1 cellular context compared by ENCODE assay signal in genomic region chr2:100065029-100065428, GRCh38.
A peak's percentile ranks its signal among the peaks of the same experiment; 100 is the strongest.
TF ChIP-seq lines count a peak whose summit lies in the region.

No MANE protein-coding gene starts in this region.

TF ChIP-seq in HEK293, 187 proteins besides CTCF, POLR2A, EP300 and RAD21 (continued from another document and continues in another):
- TF ChIP-seq ZNF280D (tag by site-specific recombination; IDR thresholded peaks at IDR 0.05) (no peak), ZXDB (tag by site-specific recombination; IDR thresholded peaks at IDR 0.05) (peak; percentile 65), ZNF302 (tag by site-specific recombination; IDR thresholded peaks at IDR 0.05; ENCODE audit: low read depth) (no peak), GLI2 (tag by site-specific recombination; IDR thresholded peaks at IDR 0.05; ENCODE audit: borderline replicate concordance, low read depth) (peak; percentile 73; the same call in 1 of the 2 replicates), ZNF580 (tag by site-specific recombination; IDR thresholded peaks at IDR 0.05) (peak; percentile 83), BCL11A (tag by site-specific recombination; IDR thresholded peaks at IDR 0.05; ENCODE audit: low read depth) (peak; percentile 62; the same call in 1 of the 2 replicates), ZNF391 (tag by site-specific recombination; IDR thresholded peaks at IDR 0.05; ENCODE audit: borderline replicate concordance, low read depth) (no peak), ZNF501 (tag by site-specific recombination; IDR thresholded peaks at IDR 0.05) (no peak), IKZF3 (tag by site-specific recombination; IDR thresholded peaks at IDR 0.05) (peak; percentile 78; the same call in 1 of the 2 replicates), EGR2 (tag by site-specific recombination; IDR thresholded peaks at IDR 0.05; ENCODE audit: low read depth) (no peak), ZNF18 (tag by site-specific recombination; IDR thresholded peaks at IDR 0.05) (peak; percentile 73; the same call in 1 of the 2 replicates), WT1 (tag by site-specific recombination; IDR thresholded peaks at IDR 0.05) (no peak), SCRT1 (tag by site-specific recombination; IDR thresholded peaks at IDR 0.05; ENCODE audit: borderline replicate concordance) (peak; percentile 55; the same call in 1 of the 2 replicates), ZBTB17 (tag by site-specific recombination; IDR thresholded peaks at IDR 0.05) (peak; percentile 25; the same call in 1 of the 2 replicates), BCL11B (tag by site-specific recombination; IDR thresholded peaks at IDR 0.05; ENCODE audit: low read depth) (peak; percentile 89), FEZF1 (tag by site-specific recombination; IDR thresholded peaks at IDR 0.05) (peak; percentile 95), BCL6B (tag by site-specific recombination; IDR thresholded peaks at IDR 0.05) (0 out of 2 replicates have a peak, but pooled peaks have one; percentile 64), ZNF362 (tag by site-specific recombination; IDR thresholded peaks at IDR 0.05) (no peak), ZNF423 (tag by site-specific recombination; IDR thresholded peaks at IDR 0.05) (0 out of 2 replicates have a peak, but pooled peaks have one; percentile 39), ZBTB6 (tag by site-specific recombination; IDR thresholded peaks at IDR 0.05) (no peak), ZBTB11 (tag by site-specific recombination; conservative IDR thresholded peaks at IDR 0.05; ENCODE audit: low read depth) (no peak), GLIS1 (tag by site-specific recombination; IDR thresholded peaks at IDR 0.05) (no peak), ZNF530 (tag by site-specific recombination; IDR thresholded peaks at IDR 0.05; ENCODE audit: low read depth) (no peak), ZSCAN18 (tag by site-specific recombination; IDR thresholded peaks at IDR 0.05) (no peak), ZNF266 (tag by site-specific recombination; IDR thresholded peaks at IDR 0.05; ENCODE audit: low read depth) (no peak), PRDM2 (tag by site-specific recombination; IDR thresholded peaks at IDR 0.05; ENCODE audit: borderline replicate concordance) (no peak), ZNF366 (tag by site-specific recombination; conservative IDR thresholded peaks at IDR 0.05) (no peak), ZBTB8A (tag by site-specific recombination; IDR thresholded peaks at IDR 0.05) (peak; percentile 46; the same call in 1 of the 2 replicates), ZBTB10 (tag by site-specific recombination; IDR thresholded peaks at IDR 0.05) (no peak), ZBTB48 (tag by site-specific recombination; IDR thresholded peaks at IDR 0.05) (no peak), GFI1B (tag by site-specific recombination; IDR thresholded peaks at IDR 0.05) (no peak)
